ENCODE assay signal across 10 cellular contexts in the genomic region with DNA sequence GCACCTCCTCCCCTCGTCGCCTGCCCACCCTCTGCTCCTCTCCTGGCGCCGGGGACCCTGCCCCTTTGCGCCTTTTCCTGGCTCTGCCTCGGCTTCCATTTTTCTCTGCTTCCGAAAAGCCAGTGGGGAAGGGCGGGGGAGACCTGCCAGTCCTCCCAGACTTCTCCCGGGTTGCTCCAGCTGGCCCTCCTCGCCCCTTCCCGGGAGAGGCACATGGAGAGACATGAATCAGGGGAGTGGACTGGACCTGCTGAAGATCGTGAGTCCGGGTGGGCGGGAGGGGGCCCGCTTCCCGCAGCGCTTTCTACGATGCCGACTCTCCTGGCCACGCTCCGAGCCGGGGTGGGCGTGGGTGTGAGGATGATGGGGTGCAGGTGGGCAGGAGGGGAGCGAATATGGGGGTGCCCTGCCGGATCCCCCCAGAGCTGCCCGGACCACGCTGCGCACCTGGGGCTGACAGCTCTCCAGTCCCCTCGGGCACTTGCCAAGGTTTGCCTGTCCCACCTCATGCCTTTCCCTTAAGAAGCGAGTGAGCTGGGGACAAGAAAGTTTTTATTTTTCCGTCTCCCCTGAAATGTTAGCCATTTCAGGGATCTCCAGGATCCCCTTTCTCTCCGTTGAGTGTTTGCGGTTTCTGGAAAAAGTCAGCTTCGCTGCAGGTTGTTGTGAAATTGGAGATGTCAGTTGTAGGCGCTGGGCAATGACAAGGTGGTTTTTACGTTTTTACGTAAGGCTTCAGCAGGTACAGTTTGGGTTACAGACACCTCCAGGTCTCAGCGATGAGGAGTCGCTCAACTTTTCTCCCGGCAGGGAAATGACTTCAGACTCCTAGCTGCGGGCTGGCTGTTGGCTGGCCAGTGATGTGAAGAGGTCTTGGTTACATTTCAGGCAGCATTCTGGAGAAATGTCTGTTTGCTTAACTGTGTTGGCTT. TPM values are rescaled to one million over a fixed set of nuclear protein-coding genes. Genes with fewer than 3 reads are reported as not detected.
DNase-seq lines count a peak whose midpoint lies in the region; FAIRE-seq and TF ChIP-seq lines count a peak whose summit lies in the region.
"Had no signal": no experiment of that assay in that cellular context is flagged by ENCODE, and none has a peak within 500 bp of the region (broad histone marks: within the 10 kb centered on the region; RNA-seq: fewer than 3 reads in every experiment).

No MANE protein-coding gene starts in this region.

- H3K9me3 Mint-ChIP-seq in CD8-positive, alpha-beta memory T cell, result no peaks in the 10 kb centered on the region

- H3K9me3 ChIP-seq in endothelial cell of umbilical vein (replicated peaks; ENCODE audit: control insufficient read depth, insufficient read depth, low read length) (no peaks in the 10 kb centered on the region), mesodermal cell (ENCODE audit: control insufficient read depth, low read length) (no peaks in the 10 kb centered on the region)
- no peaks in the 10 kb centered on the region for H3K9me3 ChIP-seq in CD8-positive, alpha-beta memory T cell (ENCODE audit: low read length)

- H2AFZ ChIP-seq in endothelial cell of umbilical vein (ENCODE audit: low read depth, low read length), result no peak overlapping the region

- peaks cover 0 to 3% (median 0%) of the 10 kb centered on the region in 3 donors for H3K4me1 Mint-ChIP-seq in CD8-positive, alpha-beta memory T cell
- H3K4me1 Mint-ChIP-seq: memory B cell had no signal

- H3K4me1 ChIP-seq in endothelial cell of umbilical vein (ENCODE audit: control insufficient read depth, extremely low read depth, insufficient read depth, low read length) (no peaks in the 10 kb centered on the region), mesodermal cell (ENCODE audit: control insufficient read depth, insufficient read depth, low read length, poor library complexity, severe bottlenecking) (no peaks in the 10 kb centered on the region), urinary bladder (ENCODE audit: insufficient read depth) (no peaks in the 10 kb centered on the region)
- H3K4me1 ChIP-seq in CD8-positive, alpha-beta memory T cell (ENCODE audit: insufficient read depth, low read length), result no peaks in the 10 kb centered on the region

- dilution Hi-C loops in endothelial cell of umbilical vein (cut with MboI; ENCODE audit: extremely low pct_ligation_motif_present, low sequenced_read_pairs), result no loop called here

- H3K9ac ChIP-seq in endothelial cell of umbilical vein (replicated peaks; ENCODE audit: extremely low read depth, insufficient read depth, low read length), result no peak overlapping the region

- no peaks in the 10 kb centered on the region for H3K9me1 ChIP-seq in endothelial cell of umbilical vein (replicated peaks; ENCODE audit: control insufficient read depth, extremely low read depth, insufficient read depth, low read length)

- POLR2A ChIA-PET in endothelial cell of umbilical vein (lab: Charles Lee), result no interaction called here
- POLR2A ChIA-PET in CD8-positive, alpha-beta memory T cell (lab: Charles Lee), result no interaction called here

- DNase-seq in NCI-H748 (lab: John Stamatoyannopoulos, UW; ENCODE audit: unreplicated experiment), result peak; percentile 63
- no peak for DNase-seq in NCI-H748 treated with DMSO at 0.1 percent for 48 hours (lab: John Stamatoyannopoulos, UW)
- DNase-seq in endothelial cell of umbilical vein (ENCODE audit: low read depth, low spot score), result no peak
- DNase-seq in LoVo (ENCODE audit: low spot score), result no peak
- no peak for DNase-seq in CD8-positive, alpha-beta memory T cell
- DNase-seq in NCI-H187 (lab: John Stamatoyannopoulos, UW), result no peak

- FAIRE-seq in endothelial cell of umbilical vein (lab: Jason Lieb, UNC), result no peak
- FAIRE-seq: TTC549 had no signal

- no peak overlapping the region for H3K27ac Mint-ChIP-seq in CD8-positive, alpha-beta memory T cell
- H3K27ac Mint-ChIP-seq: memory B cell had no signal

- H3K27ac ChIP-seq in endothelial cell of umbilical vein (ENCODE audit: insufficient read depth, low read depth, low read length), result no peak overlapping the region
- no peak overlapping the region for H3K27ac ChIP-seq in mesodermal cell (ENCODE audit: low read depth, low read length, severe bottlenecking)
- no peak overlapping the region for H3K27ac ChIP-seq in urinary bladder (ENCODE audit: low read depth)
- H3K27ac ChIP-seq in CD8-positive, alpha-beta memory T cell (ENCODE audit: low read depth, low read length), result no peak overlapping the region

- WGBS in mesodermal cell (ENCODE audit: insufficient coverage in 2 of 2), 2 experiments, result 3 to 7% methylated on average over 11 to 18 of the region's 41 CpGs
- WGBS in urinary bladder, result 3% methylated on average over 41 of the region's 41 CpGs

- peak overlapping the region in 1 of 3 experiments; percentile 18 for H3K4me3 ChIP-seq in endothelial cell of umbilical vein (replicated peaks in 1 of 3; ENCODE audit: insufficient read depth in 1 of 3, low read depth in 1 of 3, low read length in 3 of 3)
- H3K4me3 ChIP-seq in mesodermal cell (ENCODE audit: extremely low read depth, insufficient read depth, low read length, poor library complexity, severe bottlenecking), result peak overlapping the region; percentile 53
- peak overlapping the region; percentile 69 for H3K4me3 ChIP-seq in urinary bladder (ENCODE audit: low read depth, low read length)
- no peak overlapping the region for H3K4me3 ChIP-seq in CD8-positive, alpha-beta memory T cell (ENCODE audit: low read length)

- no peaks in the 10 kb centered on the region for H3K36me3 Mint-ChIP-seq in CD8-positive, alpha-beta memory T cell
- H3K36me3 Mint-ChIP-seq: memory B cell had no signal

- no peaks in the 10 kb centered on the region for H4K20me1 ChIP-seq in endothelial cell of umbilical vein (replicated peaks; ENCODE audit: control insufficient read depth, extremely low read depth, insufficient read depth, low read length)

- peaks cover 19% of the 10 kb centered on the region in 2 donors for H3K27me3 Mint-ChIP-seq in CD8-positive, alpha-beta memory T cell

- H3K36me3 ChIP-seq in endothelial cell of umbilical vein (ENCODE audit: control insufficient read depth in 2 of 2, extremely low read depth in 1 of 2, insufficient read depth in 2 of 2, low read length in 2 of 2), result no peaks in the 10 kb centered on the region
- no peaks in the 10 kb centered on the region for H3K36me3 ChIP-seq in mesodermal cell (ENCODE audit: control insufficient read depth, insufficient read depth, low read length)
- no peaks in the 10 kb centered on the region for H3K36me3 ChIP-seq in urinary bladder (ENCODE audit: insufficient read depth)
- H3K36me3 ChIP-seq in CD8-positive, alpha-beta memory T cell (ENCODE audit: insufficient read depth, low read length), result no peaks in the 10 kb centered on the region

- CTCF ChIA-PET in endothelial cell of umbilical vein (lab: Charles Lee), result no interaction called here
- CTCF ChIA-PET in CD8-positive, alpha-beta memory T cell (lab: Charles Lee), result no interaction called here

- no peak for TF ChIP-seq CTCF in endothelial cell of umbilical vein (IDR thresholded peaks at IDR 0.05; ENCODE audit: extremely low read depth in 1 of 2, insufficient read depth in 1 of 2, low read depth in 1 of 2, low read length in 2 of 2)

- intact Hi-C loops in endothelial cell of umbilical vein (cut with micrococcal nuclease), result no loop called here

- TF ChIP-seq POLR2A in endothelial cell of umbilical vein (IDR thresholded peaks at IDR 0.05; ENCODE audit: low read depth, low read length), result no peak

- H3K79me2 ChIP-seq in endothelial cell of umbilical vein (ENCODE audit: control insufficient read depth, insufficient read depth, low read length), result no peaks in the 10 kb centered on the region

- BruUV-seq in endothelial cell of umbilical vein (replicated peaks; lab: Mats Ljungman, UMichigan), result no TSS peak

- H3K4me2 ChIP-seq in endothelial cell of umbilical vein (ENCODE audit: insufficient read depth, low read length), result no peak overlapping the region

- peaks cover 25 to 34% of the 10 kb centered on the region in 2 experiments for H3K27me3 ChIP-seq in endothelial cell of umbilical vein (ENCODE audit: control insufficient read depth in 2 of 2, insufficient read depth in 2 of 2, low read length in 2 of 2)
- H3K27me3 ChIP-seq in CD8-positive, alpha-beta memory T cell (ENCODE audit: insufficient read depth, low read length, poor library complexity, severe bottlenecking), result no peaks in the 10 kb centered on the region

- peak overlapping the region in 1 of 7 donors; percentile 20 for H3K4me3 Mint-ChIP-seq in CD8-positive, alpha-beta memory T cell
- H3K4me3 Mint-ChIP-seq: memory B cell had no signal

TF ChIP-seq in endothelial cell of umbilical vein, 7 proteins besides CTCF, POLR2A, EP300 and RAD21:
- TF ChIP-seq MYC (IDR thresholded peaks at IDR 0.05; ENCODE audit: low read depth, low read length) (no peak), GATA2 (IDR thresholded peaks at IDR 0.05; ENCODE audit: insufficient read depth, insufficient read length, low read depth, low read length) (no peak), POLR2AphosphoS5 (IDR thresholded peaks at IDR 0.05; ENCODE audit: insufficient read depth, low read depth, low read length) (no peak), EZH2 (IDR thresholded peaks at IDR 0.05; ENCODE audit: borderline replicate concordance, low read depth, low read length, severe bottlenecking) (peak; percentile 1), JUN (IDR thresholded peaks at IDR 0.05; ENCODE audit: borderline replicate concordance, insufficient read depth, insufficient read length, low read depth) (no peak)
- TF ChIP-seq, protein P1, sequence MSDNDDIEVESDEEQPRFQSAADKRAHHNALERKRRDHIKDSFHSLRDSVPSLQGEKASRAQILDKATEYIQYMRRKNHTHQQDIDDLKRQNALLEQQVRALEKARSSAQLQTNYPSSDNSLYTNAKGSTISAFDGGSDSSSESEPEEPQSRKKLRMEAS (IDR thresholded peaks at IDR 0.05; ENCODE audit: insufficient read depth, insufficient read length), result no peak

RNA-seq across cellular contexts. Expression of a gene that starts 1.0 kb away (rescaled TPM):
- not detected in 2 replicates for total RNA-seq in endothelial cell of umbilical vein
- not detected in 2 replicates for polyA plus RNA-seq in endothelial cell of umbilical vein
- polyA plus RNA-seq in endothelial cell of umbilical vein (2011; cell fraction: cytosol; rRNA removed), result not detected in 2 replicates
- not detected in 2 replicates for polyA plus RNA-seq in endothelial cell of umbilical vein (2011; cell fraction: nucleus; rRNA removed)
- 0.13 TPM in 1 of 2 replicates, not detected in the other for polyA plus RNA-seq in endothelial cell of umbilical vein (2012)
- not detected in 2 replicates for polyA minus RNA-seq in endothelial cell of umbilical vein
- polyA minus RNA-seq in endothelial cell of umbilical vein (2011; cell fraction: cytosol; rRNA and poly(A)+ RNA removed), result not detected
- not detected in 2 replicates for polyA minus RNA-seq in endothelial cell of umbilical vein (2011; cell fraction: nucleus; rRNA and poly(A)+ RNA removed)
- polyA plus RNA-seq in mesodermal cell (2013, experiment 1 of 2), result 0.81 TPM
- 1.1 TPM for polyA plus RNA-seq in mesodermal cell (2013, experiment 2 of 2)
- total RNA-seq in urinary bladder, result 40.4 TPM
- polyA plus RNA-seq in urinary bladder, result 16.7 TPM
- total RNA-seq in CD8-positive, alpha-beta memory T cell, result not detected
- 0.14 TPM for polyA plus RNA-seq in CD8-positive, alpha-beta memory T cell

Comparison
In these comparisons a context has a peak if more than half of its experiments do, and no peak if none do; other contexts are left out.
1. RNA of a gene that starts 1.0 kb away (total RNA-seq): 40.4 TPM in urinary bladder (single experiment); not detected in CD8-positive, alpha-beta memory T cell and not detected in endothelial cell of umbilical vein; every median in the first group is over 10 times any median in the second.